8 cellular contexts compared by ENCODE assay signal in the genomic region with DNA sequence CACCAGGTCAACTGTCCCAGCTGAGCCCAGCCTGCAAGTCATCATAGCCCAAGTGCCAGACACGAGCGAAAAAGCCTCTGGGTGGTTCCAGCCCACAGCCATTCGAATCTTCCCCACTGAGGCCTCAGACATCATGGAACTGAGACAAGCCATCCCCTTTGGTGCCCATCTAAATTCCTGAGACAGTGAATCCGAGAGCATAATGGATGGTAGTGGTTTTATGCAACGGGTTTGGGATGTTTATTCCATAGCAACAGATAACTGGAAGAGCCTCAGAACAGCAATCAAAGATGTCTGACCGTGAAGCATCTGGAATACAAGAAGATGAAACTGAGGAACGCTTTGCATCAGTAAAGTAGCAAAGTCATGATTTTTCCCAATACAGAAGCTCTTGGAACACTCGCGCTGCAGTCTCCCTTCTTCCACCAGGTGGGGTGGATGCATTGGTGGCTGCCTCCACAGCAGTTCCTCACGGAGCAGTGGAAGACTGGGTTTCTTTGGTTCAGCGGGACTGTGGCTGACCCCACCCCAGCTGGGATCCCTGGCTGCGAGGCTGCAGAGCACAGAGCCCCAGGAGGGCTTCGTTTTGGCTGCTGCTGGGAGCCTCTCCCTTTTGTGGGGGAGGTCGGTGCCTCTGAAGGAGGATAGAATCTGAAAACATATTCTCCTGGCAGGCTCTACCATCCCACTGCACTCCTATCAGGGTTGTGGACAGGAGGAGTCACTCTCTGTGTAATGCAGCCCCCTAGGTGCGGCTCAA. TPM values are rescaled to one million over a fixed set of nuclear protein-coding genes. Genes with fewer than 3 reads are reported as not detected.
DNase-seq lines count a peak whose midpoint lies in the region; ATAC-seq and TF ChIP-seq lines count a peak whose summit lies in the region.

No MANE protein-coding gene starts in this region.

- peaks cover 4 to 12% (median 11%) of the 10 kb centered on the region in 7 donors for H3K4me1 Mint-ChIP-seq in naive thymus-derived CD4-positive, alpha-beta T cell

- H3K4me1 ChIP-seq in naive thymus-derived CD4-positive, alpha-beta T cell (ENCODE audit: control insufficient read depth in 2 of 2, insufficient read depth in 2 of 2, low read length in 2 of 2), result no peaks in the 10 kb centered on the region

- H3K4me3 ChIP-seq in AG09309 (ENCODE audit: control insufficient read depth, low read depth, low read length), result peak overlapping the region; percentile 29
- no peak overlapping the region for H3K4me3 ChIP-seq in naive thymus-derived CD4-positive, alpha-beta T cell (ENCODE audit: low read length)

- H3K36me3 Mint-ChIP-seq in naive thymus-derived CD4-positive, alpha-beta T cell, result no peaks in the 10 kb centered on the region

- ATAC-seq in GM19351 (IDR thresholded peaks at IDR 0.05; ENCODE audit: unreplicated experiment) (peak; percentile 43), esophagus mucosa (peak; percentile 79)
- ATAC-seq in naive thymus-derived CD4-positive, alpha-beta T cell, result peak; percentile 74

- CTCF ChIA-PET in naive thymus-derived CD4-positive, alpha-beta T cell (lab: Charles Lee), result interaction anchor here (0.6 to 1.1 kb wide), 5 partner anchors 27 to 91 kb away, joined by 3 to 18 read pairs (median 3); no protein-coding TSS in a partner anchor

- no peaks in the 10 kb centered on the region for H3K27me3 ChIP-seq in naive thymus-derived CD4-positive, alpha-beta T cell (ENCODE audit: control insufficient read depth in 2 of 2, insufficient read depth in 2 of 2, low read length in 2 of 2)

- DNase-seq in AG09309 (ENCODE audit: low read depth) (peak; percentile 41), NCI-H526 treated with DMSO at 0.1 percent for 48 hours (lab: John Stamatoyannopoulos, UW) (peak; percentile 36), activated T-cell treated with anti-CD3 and anti-CD28 coated beads for 1 hour (ENCODE audit: low read depth) (peak; percentile 27), superior temporal gyrus (ENCODE audit: extremely low spot score) (peak; percentile 93)
- peak in 7 of 9 donors; percentile 11 to 40 (median 34) for DNase-seq in naive thymus-derived CD4-positive, alpha-beta T cell
- no peak for DNase-seq in NK-92 treated with Interleukin-12 subunit alpha and Interleukin-12 subunit beta, amount 100 ng/mL, for 24 hours (lab: John Stamatoyannopoulos, UW)

- peak overlapping the region in 3 of 10 donors; percentile 12 to 37 (median 33) for H3K4me3 Mint-ChIP-seq in naive thymus-derived CD4-positive, alpha-beta T cell

- no peaks in the 10 kb centered on the region for H3K9me3 Mint-ChIP-seq in naive thymus-derived CD4-positive, alpha-beta T cell

- H3K27ac ChIP-seq in naive thymus-derived CD4-positive, alpha-beta T cell (ENCODE audit: low read depth, low read length), result no peak overlapping the region

- intact Hi-C loops in naive thymus-derived CD4-positive, alpha-beta T cell (cut with micrococcal nuclease), result loop anchor here (1.0 to 2.0 kb wide), 4 partner anchors 28 to 214 kb away; no protein-coding TSS in a partner anchor

- no peaks in the 10 kb centered on the region for H3K36me3 ChIP-seq in naive thymus-derived CD4-positive, alpha-beta T cell (ENCODE audit: control insufficient read depth in 2 of 3, insufficient read depth in 3 of 3, low read length in 3 of 3)

- TF ChIP-seq CTCF in AG09309 (IDR thresholded peaks at IDR 0.05; ENCODE audit: control insufficient read depth, insufficient read depth, low read depth, low read length, missing control alignments), result peak; percentile 97

- peaks cover 5 to 39% (median 8%) of the 10 kb centered on the region in 5 donors for H3K27me3 Mint-ChIP-seq in naive thymus-derived CD4-positive, alpha-beta T cell

- no peak overlapping the region for H3K27ac Mint-ChIP-seq in naive thymus-derived CD4-positive, alpha-beta T cell

- no peaks in the 10 kb centered on the region for H3K9me3 ChIP-seq in naive thymus-derived CD4-positive, alpha-beta T cell (ENCODE audit: control insufficient read depth in 2 of 3, low read length in 3 of 3)

- POLR2A ChIA-PET in naive thymus-derived CD4-positive, alpha-beta T cell (lab: Charles Lee), result no interaction called here

RNA-seq across cellular contexts. Expression of gene PDE8A, which starts 26.4 kb away (rescaled TPM):
- 12.4 TPM for total RNA-seq in esophagus mucosa
- total RNA-seq in naive thymus-derived CD4-positive, alpha-beta T cell, result 10 to 100 TPM; 17.4 to 43.3 (median 33.8) TPM
- polyA plus RNA-seq in naive thymus-derived CD4-positive, alpha-beta T cell, result 1 to 10 TPM; 1.7 to 4.3 TPM
